In the genomic region with DNA sequence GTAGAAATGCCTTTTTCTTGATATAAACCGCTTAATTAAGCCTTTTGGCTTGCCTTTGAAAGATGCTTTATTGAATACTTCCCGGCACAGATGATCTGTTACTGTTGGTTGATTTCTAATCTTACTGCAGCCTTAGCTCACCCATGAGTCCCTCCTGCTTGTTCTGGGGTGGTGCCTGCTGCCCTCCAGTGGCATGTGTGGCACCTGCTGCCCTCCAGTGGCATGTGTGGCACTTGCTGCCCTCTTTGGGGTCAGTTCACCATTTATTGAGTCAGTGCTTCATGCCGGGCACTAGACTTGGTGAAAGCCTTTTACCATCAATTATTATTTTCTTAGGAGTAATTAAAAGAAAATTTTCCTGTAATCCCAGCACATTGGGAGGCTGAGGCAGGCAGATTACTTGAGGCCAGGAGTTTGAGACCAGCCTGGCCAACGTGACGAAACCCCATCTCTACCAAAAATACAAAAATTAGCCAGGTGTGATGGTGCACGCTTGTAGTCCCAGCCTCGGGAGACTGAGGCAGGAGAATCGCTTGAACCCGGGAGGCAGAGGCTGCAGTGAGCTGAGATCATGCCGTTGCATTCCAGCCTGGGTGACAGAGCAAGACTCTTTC, we compare ENCODE assay signal across 8 cellular contexts. TPM values are rescaled to one million over a fixed set of nuclear protein-coding genes. Genes with fewer than 3 reads are reported as not detected.
A peak's percentile ranks its signal among the peaks of the same experiment; 100 is the strongest.
DNase-seq lines count a peak whose midpoint lies in the region; ATAC-seq and TF ChIP-seq lines count a peak whose summit lies in the region.

No MANE protein-coding gene starts in this region.

- no peak overlapping the region for H3K4me3 Mint-ChIP-seq in activated CD8-positive, alpha-beta memory T cell treated with anti-CD3 and anti-CD28 coated beads, Interleukin-2, amount 10 ng/mL, durations not matched to agents 7 days and 5 days
- H3K4me3 Mint-ChIP-seq in endothelial cell (ENCODE audit: unreplicated experiment), result no peak overlapping the region

- CTCF ChIA-PET in activated CD8-positive, alpha-beta memory T cell treated with anti-CD3 and anti-CD28 coated beads, Interleukin-2, amount 10 ng/mL, durations not matched to agents 7 days and 5 days (lab: Charles Lee), result interaction anchor here (0.6 to 10.0 kb wide), 47 partner anchors 10 to 367 kb away, joined by 3 to 210 read pairs (median 4); partner anchors contain the start of genes ADARB1, ITGB2, POFUT2 and SLX9

- no peak overlapping the region for H3K27ac Mint-ChIP-seq in activated CD8-positive, alpha-beta memory T cell treated with anti-CD3 and anti-CD28 coated beads, Interleukin-2, amount 10 ng/mL, durations not matched to agents 7 days and 5 days
- H3K27ac Mint-ChIP-seq in endothelial cell (ENCODE audit: unreplicated experiment), result no peak overlapping the region

- no peaks in the 10 kb centered on the region for H3K9me3 Mint-ChIP-seq in activated CD8-positive, alpha-beta memory T cell treated with anti-CD3 and anti-CD28 coated beads, Interleukin-2, amount 10 ng/mL, durations not matched to agents 7 days and 5 days (ENCODE audit: low read depth)
- H3K9me3 Mint-ChIP-seq in endothelial cell (ENCODE audit: unreplicated experiment), result no peaks in the 10 kb centered on the region

- no peaks in the 10 kb centered on the region for H3K9me3 ChIP-seq in BE2C

- ATAC-seq in activated CD8-positive, alpha-beta memory T cell treated with anti-CD3 and anti-CD28 coated beads, Interleukin-2, amount 10 ng/mL, durations not matched to agents 7 days and 5 days, result peak; percentile 91
- no peak for ATAC-seq in GM21619 (IDR thresholded peaks at IDR 0.05; ENCODE audit: unreplicated experiment)

- peak; percentile 81 for DNase-seq in BE2C
- DNase-seq in HCEC 1CT, result peak; percentile 64
- DNase-seq in NOMO-1 treated with DMSO at 0.1 percent for 48 hours (lab: John Stamatoyannopoulos, UW; ENCODE audit: unreplicated experiment), result peak; percentile 58
- DNase-seq in activated CD8-positive, alpha-beta memory T cell treated with anti-CD3 and anti-CD28 coated beads, Interleukin-2, amount 10 ng/mL, durations not matched to agents 7 days and 5 days, result peak; percentile 85
- peak; percentile 70 for DNase-seq in endothelial cell (ENCODE audit: low spot score)
- DNase-seq in myocyte (ENCODE audit: low read depth), result peak; percentile 85
- DNase-seq in stimulated activated CD8-positive, alpha-beta memory T cell treated with anti-CD3 and anti-CD28 coated beads, Interleukin-7, amount 100 ng/mL, for 24 hours (ENCODE audit: low read depth), result peak; percentile 53

- H3K4me1 ChIP-seq in BE2C, result peaks cover 11% of the 10 kb centered on the region

- no peaks in the 10 kb centered on the region for H3K36me3 ChIP-seq in BE2C

- no peaks in the 10 kb centered on the region for H3K27me3 ChIP-seq in BE2C

- H3K4me1 Mint-ChIP-seq in activated CD8-positive, alpha-beta memory T cell treated with anti-CD3 and anti-CD28 coated beads, Interleukin-2, amount 10 ng/mL, durations not matched to agents 7 days and 5 days, result peaks cover 20% of the 10 kb centered on the region
- H3K4me1 Mint-ChIP-seq in endothelial cell (ENCODE audit: unreplicated experiment), result peaks cover 16% of the 10 kb centered on the region

- no peaks in the 10 kb centered on the region for H3K36me3 Mint-ChIP-seq in activated CD8-positive, alpha-beta memory T cell treated with anti-CD3 and anti-CD28 coated beads, Interleukin-2, amount 10 ng/mL, durations not matched to agents 7 days and 5 days
- H3K36me3 Mint-ChIP-seq in endothelial cell (ENCODE audit: low read depth, unreplicated experiment), result no peaks in the 10 kb centered on the region

- no peaks in the 10 kb centered on the region for H3K27me3 Mint-ChIP-seq in activated CD8-positive, alpha-beta memory T cell treated with anti-CD3 and anti-CD28 coated beads, Interleukin-2, amount 10 ng/mL, durations not matched to agents 7 days and 5 days
- peaks cover 5% of the 10 kb centered on the region for H3K27me3 Mint-ChIP-seq in endothelial cell (ENCODE audit: unreplicated experiment)

- no peak overlapping the region for H3K4me3 ChIP-seq in BE2C (ENCODE audit: low read depth, low read length)

- TF ChIP-seq CTCF in BE2C (IDR thresholded peaks at IDR 0.05; ENCODE audit: low read depth, low read length), result peak; percentile 99
- peak; percentile 60 for TF ChIP-seq CTCF in endothelial cell (IDR thresholded peaks at IDR 0.05; ENCODE audit: unreplicated experiment)

RNA-seq across cellular contexts. Expression of gene ADARB1, which starts 54.3 kb away (rescaled TPM):
- polyA plus RNA-seq in BE2C (2012; ENCODE audit: insufficient read depth, insufficient read length, low read depth), result 18.3 TPM
- total RNA-seq in activated CD8-positive, alpha-beta memory T cell treated with anti-CD3 and anti-CD28 coated beads, Interleukin-2, amount 10 ng/mL, durations not matched to agents 7 days and 5 days, result 10 to 100 TPM; 29.4 to 38.3 TPM
- 14.5 TPM for total RNA-seq in endothelial cell (ENCODE audit: unreplicated experiment)
- 13.8 and 15.9 TPM in 2 replicates for total RNA-seq in myocyte
- polyA plus RNA-seq in myocyte (2012), result 41.1 TPM
